ENCODE assay signal across 26 cellular contexts in genomic region chr14:78182722-78183121, GRCh38. TPM values are rescaled to one million over a fixed set of nuclear protein-coding genes. Genes with fewer than 3 reads are reported as not detected.
"Had no signal": no experiment of that assay in that cellular context is flagged by ENCODE, and none has a peak within 500 bp of the region (broad histone marks: within the 10 kb centered on the region; RNA-seq: fewer than 3 reads in every experiment).

No MANE protein-coding gene starts in this region.

- DNase-seq: effector memory CD8-positive, alpha-beta T cell; erythroblast; esophagus squamous epithelium; foreskin melanocyte; glutamatergic neuron; heart right ventricle; hippocampal formation; left cardiac atrium; left lung; mesenchymal stem cell; midbrain; naive thymus-derived CD4-positive, alpha-beta T cell; stimulated activated CD4-positive, alpha-beta T cell treated with anti-CD3 and anti-CD28 coated beads, Interleukin-2, amount 100 ng/mL, for 24 hours; stimulated activated CD4-positive, alpha-beta T cell treated with anti-CD3 and anti-CD28 coated beads, Interleukin-4, amount 100 ng/mL, for 24 hours; stimulated activated naive CD4-positive, alpha-beta T cell treated with Interleukin-2 at 50 U/mL for 16 hours; stomach; thyroid gland; trophoblast cell had no signal

- H3K4me3 Mint-ChIP-seq: effector memory CD8-positive, alpha-beta T cell; naive thymus-derived CD4-positive, alpha-beta T cell; nephron; neural progenitor cell; stimulated activated effector memory CD8-positive, alpha-beta T cell treated with anti-CD3 and anti-CD28 coated beads, Interleukin-12 subunit alpha, Interleukin-12 subunit beta, amount 100 ng/mL, for 72 hours had no signal

- H3K27ac Mint-ChIP-seq: effector memory CD8-positive, alpha-beta T cell; naive thymus-derived CD4-positive, alpha-beta T cell; nephron; neural progenitor cell; progenitor cell of endocrine pancreas; stimulated activated effector memory CD8-positive, alpha-beta T cell treated with anti-CD3 and anti-CD28 coated beads, Interleukin-12 subunit alpha, Interleukin-12 subunit beta, amount 100 ng/mL, for 72 hours had no signal

- H3K4me1 Mint-ChIP-seq: naive thymus-derived CD4-positive, alpha-beta T cell; nephron; neural progenitor cell; stimulated activated effector memory CD8-positive, alpha-beta T cell treated with anti-CD3 and anti-CD28 coated beads, Interleukin-12 subunit alpha, Interleukin-12 subunit beta, amount 100 ng/mL, for 72 hours had no signal

- H3K36me3 Mint-ChIP-seq: naive thymus-derived CD4-positive, alpha-beta T cell; neural progenitor cell; stimulated activated effector memory CD8-positive, alpha-beta T cell treated with anti-CD3 and anti-CD28 coated beads, Interleukin-12 subunit alpha, Interleukin-12 subunit beta, amount 100 ng/mL, for 72 hours had no signal

- H3K9me3 Mint-ChIP-seq: nephron; neural progenitor cell; stimulated activated effector memory CD8-positive, alpha-beta T cell treated with anti-CD3 and anti-CD28 coated beads, Interleukin-12 subunit alpha, Interleukin-12 subunit beta, amount 100 ng/mL, for 72 hours had no signal

- H3K27ac ChIP-seq: esophagus squamous epithelium, heart right ventricle, left lung, neural progenitor cell, parathyroid adenoma, stomach, thyroid gland, vagina had no signal

- ATAC-seq: effector memory CD8-positive, alpha-beta T cell; heart right ventricle; left cardiac atrium; left lung; naive thymus-derived CD4-positive, alpha-beta T cell; sciatic nerve; stimulated activated effector memory CD8-positive, alpha-beta T cell treated with anti-CD3 and anti-CD28 coated beads, Interleukin-12 subunit alpha, Interleukin-12 subunit beta, amount 100 ng/mL, for 72 hours had no signal

RNA-seq across cellular contexts. Expression of gene NRXN3, which starts 12.5 kb away (rescaled TPM):
- total RNA-seq: lung microvascular endothelial cell; naive thymus-derived CD4-positive, alpha-beta T cell had no signal
